ENCODE assay signal across 8 cellular contexts in the genomic region with DNA sequence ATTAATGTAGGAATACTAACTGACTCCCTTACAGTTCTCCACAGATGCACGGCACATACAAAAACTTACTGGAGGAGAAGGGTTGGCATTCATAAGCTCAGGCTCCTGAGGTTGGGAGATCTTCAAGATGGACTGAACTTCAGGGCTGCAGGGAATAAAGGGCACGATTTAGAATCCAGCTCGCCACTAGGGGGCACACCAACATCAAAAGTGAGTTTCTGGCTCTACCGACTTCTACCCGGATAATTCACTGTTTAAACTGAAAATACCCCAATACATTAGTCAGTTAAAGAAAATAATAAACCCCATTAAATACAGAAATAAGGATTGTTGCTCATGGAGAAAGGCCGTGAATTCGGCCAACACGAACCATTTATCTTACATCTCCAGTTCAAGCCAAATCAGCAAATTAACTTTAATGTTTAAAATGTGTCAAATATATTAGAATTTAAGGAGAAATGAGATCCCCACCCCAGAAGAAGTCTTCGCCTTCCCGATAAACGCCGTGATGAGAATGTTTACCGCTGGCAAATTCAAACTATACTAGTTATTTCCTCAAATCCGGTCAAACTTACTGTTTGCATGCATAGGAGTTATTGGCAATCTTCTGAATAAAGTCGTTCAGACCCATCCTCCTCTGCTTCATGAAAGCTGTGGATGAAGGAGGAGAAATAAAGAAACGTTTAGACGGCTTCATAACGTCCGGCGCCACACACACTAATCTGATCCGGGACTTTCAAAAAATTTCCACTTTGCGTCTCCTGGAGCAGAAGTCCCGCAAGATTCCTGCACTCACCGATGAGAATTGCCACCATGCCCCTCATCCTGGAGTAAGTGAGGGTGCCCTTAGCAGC.
DNase-seq lines count a peak whose midpoint lies in the region; ATAC-seq and TF ChIP-seq lines count a peak whose summit lies in the region.

No MANE protein-coding gene starts in this region.

- H3K36me3 ChIP-seq in brain microvascular endothelial cell (replicated peaks) (peaks cover 54% of the 10 kb centered on the region), iPS-15b (ENCODE audit: control insufficient read depth, insufficient read depth, low read length) (peaks cover 21% of the 10 kb centered on the region)

- peak; percentile 8 for ATAC-seq in HG02571 (IDR thresholded peaks at IDR 0.05; ENCODE audit: unreplicated experiment)
- ATAC-seq in HG03045 (IDR thresholded peaks at IDR 0.05; ENCODE audit: unreplicated experiment): no peak

- in situ Hi-C loops in brain microvascular endothelial cell (cut with HindIII; ENCODE audit: low pct_ligation_motif_present, low sequenced_read_pairs): no loop called here

- peaks cover 13% of the 10 kb centered on the region for H3K4me1 ChIP-seq in iPS-15b (ENCODE audit: control insufficient read depth, insufficient read depth, low read length)

- DNase-seq in COLO668 (lab: John Stamatoyannopoulos, UW; ENCODE audit: unreplicated experiment): peak; percentile 77
- peak; percentile 67 for DNase-seq in NCI-H2107 (lab: John Stamatoyannopoulos, UW)
- DNase-seq in UCSD-AML1 (lab: John Stamatoyannopoulos, UW; ENCODE audit: unreplicated experiment): peak; percentile 77
- DNase-seq in brain microvascular endothelial cell: peak; percentile 75
- no peak for DNase-seq in skeletal muscle cell (ENCODE audit: low read depth)

- peak; percentile 80 for TF ChIP-seq CTCF in brain microvascular endothelial cell (IDR thresholded peaks at IDR 0.05; ENCODE audit: low read depth, low read length, missing control alignments)

- no peaks in the 10 kb centered on the region for H3K27me3 ChIP-seq in brain microvascular endothelial cell (replicated peaks)
- peaks cover 8% of the 10 kb centered on the region for H3K27me3 ChIP-seq in iPS-15b (ENCODE audit: control insufficient read depth, insufficient read depth, low read length)

- H3K9me3 ChIP-seq in iPS-15b (ENCODE audit: control insufficient read depth, insufficient read depth, low read length): no peaks in the 10 kb centered on the region

- peak overlapping the region; percentile 95 for H3K27ac ChIP-seq in brain microvascular endothelial cell

- peak overlapping the region; percentile 57 for H3K9ac ChIP-seq in iPS-15b (ENCODE audit: low read depth, low read length)

- peak overlapping the region; percentile 78 for H3K4me3 ChIP-seq in brain microvascular endothelial cell (ENCODE audit: low read depth, low read length)
- peak overlapping the region; percentile 73 for H3K4me3 ChIP-seq in iPS-15b (ENCODE audit: low read depth, low read length)
- peak overlapping the region; percentile 76 for H3K4me3 ChIP-seq in skeletal muscle cell (ENCODE audit: low read depth, low read length)
